ENCODE assay signal across 8 cellular contexts in the genomic region with DNA sequence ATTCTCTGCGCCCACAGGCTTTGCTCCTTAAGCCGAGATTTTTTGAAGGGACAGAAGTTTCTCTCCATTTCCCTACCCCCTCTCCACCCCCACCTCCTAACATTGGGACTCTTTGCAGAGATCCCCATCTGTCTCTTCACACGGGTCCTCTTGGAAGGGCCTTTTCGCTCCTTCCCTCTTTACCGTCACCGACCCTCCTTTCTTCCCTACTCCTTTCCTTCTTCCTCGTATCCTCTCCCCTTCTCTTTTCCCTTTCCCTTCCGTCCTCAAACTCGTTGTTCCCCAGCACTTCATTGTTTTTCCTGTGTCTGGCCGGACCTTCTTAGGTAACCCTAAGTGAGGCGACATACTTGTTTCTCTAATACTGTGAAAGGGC. TPM values are rescaled to one million over a fixed set of nuclear protein-coding genes. Genes with fewer than 3 reads are reported as not detected.
DNase-seq lines count a peak whose midpoint lies in the region; ATAC-seq and TF ChIP-seq lines count a peak whose summit lies in the region.

No MANE protein-coding gene starts in this region.

- TF ChIP-seq CTCF in left ventricle myocardium inferior (IDR thresholded peaks at IDR 0.05; ENCODE audit: borderline replicate concordance): no peak
- no peak for TF ChIP-seq CTCF in MCF 10A (IDR thresholded peaks at IDR 0.05; ENCODE audit: unreplicated experiment)

- H3K27ac ChIP-seq in left ventricle myocardium inferior (replicated peaks) (peak overlapping the region; percentile 78), aorta (ENCODE audit: low read depth in 1 of 2, low read length in 2 of 2) (no peak overlapping the region)

- DNase-seq in left ventricle myocardium inferior (no peak), left ventricle myocardium superior (no peak), MCF 10A (ENCODE audit: unreplicated experiment) (no peak), aorta (no peak), NCI-H2081 treated with DMSO at 0.1 percent for 48 hours (lab: John Stamatoyannopoulos, UW) (no peak), NCI-H1417 (lab: John Stamatoyannopoulos, UW) (no peak), hypothalamus (lab: John Stamatoyannopoulos, UW) (no peak)

- ATAC-seq in left ventricle myocardium superior (no peak), aorta (ENCODE audit: low FRiP score) (no peak)

- no TSS peak for BruUV-seq in MCF 10A (replicated peaks; lab: Mats Ljungman, UMichigan)

- H3K27me3 ChIP-seq in left ventricle myocardium inferior (ENCODE audit: low read depth) (no peaks in the 10 kb centered on the region), mononuclear cell (ENCODE audit: insufficient read depth, low read length) (no peaks in the 10 kb centered on the region), aorta (ENCODE audit: control insufficient read depth in 1 of 2, insufficient read depth in 2 of 2, low read length in 1 of 2) (no peaks in the 10 kb centered on the region)

- H3K4me1 ChIP-seq in left ventricle myocardium inferior (peaks cover 80% of the 10 kb centered on the region), mononuclear cell (ENCODE audit: insufficient read depth, low read length) (peaks cover 40% of the 10 kb centered on the region), aorta (ENCODE audit: control insufficient read depth in 1 of 2, insufficient read depth in 2 of 2, low read length in 2 of 2) (peaks cover 2 to 10% of the 10 kb centered on the region in 2 donors)

- H3K27me3 Mint-ChIP-seq in MCF 10A (ENCODE audit: insufficient read depth, unreplicated experiment): no peaks in the 10 kb centered on the region

- WGBS in aorta, 2 donors: 8 to 9% methylated on average over 11 of the region's 11 CpGs

- peaks cover 43% of the 10 kb centered on the region for H3K4me1 Mint-ChIP-seq in MCF 10A (ENCODE audit: insufficient read depth, unreplicated experiment)

- CTCF ChIA-PET in MCF 10A (lab: Yijun Ruan, JAX): interaction anchor here (1.0 to 2.2 kb wide), 2 partner anchors 8 to 13 kb away, joined by 6 to 14 read pairs; no protein-coding TSS in a partner anchor

- H3K36me3 ChIP-seq in left ventricle myocardium inferior (peaks cover 28% of the 10 kb centered on the region), aorta (ENCODE audit: control insufficient read depth in 1 of 2, insufficient read depth in 2 of 2, low read length in 1 of 2) (peaks cover 4 to 5% of the 10 kb centered on the region in 2 donors)

- peaks cover 41% of the 10 kb centered on the region for H3K36me3 Mint-ChIP-seq in MCF 10A (ENCODE audit: insufficient read depth, unreplicated experiment)

- intact Hi-C loops in left ventricle myocardium inferior (cut with micrococcal nuclease) (no loop called here), left ventricle myocardium superior (cut with micrococcal nuclease) (no loop called here), MCF 10A (cut with micrococcal nuclease) (loop anchor here (2.0 kb wide), 1 partner anchor 110 kb away; no protein-coding TSS in a partner anchor), aorta (cut with DNase I) (loop anchor here in 1 of 2 donors (10.0 kb wide), 1 partner anchor 182 kb away; no protein-coding TSS in a partner anchor)

- no peaks in the 10 kb centered on the region for H3K9me3 Mint-ChIP-seq in MCF 10A (ENCODE audit: unreplicated experiment)

- H3K4me3 ChIP-seq in left ventricle myocardium inferior: peak overlapping the region; percentile 96
- H3K4me3 ChIP-seq in mononuclear cell (ENCODE audit: low read length): peak overlapping the region; percentile 80
- H3K4me3 ChIP-seq in aorta (ENCODE audit: low read length in 2 of 2): peak overlapping the region; percentile 86 to 89

- peak overlapping the region; percentile 85 for H3K4me3 Mint-ChIP-seq in MCF 10A (ENCODE audit: unreplicated experiment)

- peak overlapping the region; percentile 63 for H3K27ac Mint-ChIP-seq in MCF 10A (ENCODE audit: low read depth, unreplicated experiment)

- POLR2A ChIA-PET in MCF 10A (lab: Yijun Ruan, JAX): interaction anchor here (1.1 to 1.2 kb wide), 2 partner anchors 9 to 113 kb away, joined by 3 read pairs; no protein-coding TSS in a partner anchor

- H3K9me3 ChIP-seq in left ventricle myocardium inferior (replicated peaks) (no peaks in the 10 kb centered on the region), mononuclear cell (ENCODE audit: low read depth, low read length) (no peaks in the 10 kb centered on the region), aorta (ENCODE audit: control insufficient read depth, low read length) (no peaks in the 10 kb centered on the region)

RNA-seq across cellular contexts. Expression of a gene that starts 0.7 kb away (rescaled TPM):
- 21.3 TPM for total RNA-seq in left ventricle myocardium inferior
- total RNA-seq in left ventricle myocardium superior: 19.9 TPM
- total RNA-seq in MCF 10A (2022): 41.5 and 49.9 TPM in 2 replicates
- 13.6 TPM for total RNA-seq in mononuclear cell
- total RNA-seq in aorta: 10 to 100 TPM; 20.6 to 40.8 TPM
- 10 to 100 TPM; 12.1 to 42.0 TPM for polyA plus RNA-seq in aorta

RNA-seq across cellular contexts. Expression of a gene that starts 5.8 kb away (rescaled TPM):
- 15.5 TPM for total RNA-seq in left ventricle myocardium inferior
- 16.1 TPM for total RNA-seq in left ventricle myocardium superior
- total RNA-seq in MCF 10A (2022): 13.2 and 20.6 TPM in 2 replicates
- total RNA-seq in mononuclear cell: 11.5 TPM
- total RNA-seq in aorta: 10 to 100 TPM; 23.4 to 26.2 TPM
- polyA plus RNA-seq in aorta: 10 to 100 TPM; 22.9 to 26.9 TPM
